Comparison of ENCODE assay signal across 16 cellular contexts in genomic region chr10:2392145-2392812, GRCh38.
DNase-seq lines count a peak whose midpoint lies in the region; ATAC-seq and TF ChIP-seq lines count a peak whose summit lies in the region.
"Had no signal": no experiment of that assay in that cellular context is flagged by ENCODE, and none has a peak within 500 bp of the region (broad histone marks: within the 10 kb centered on the region; RNA-seq: fewer than 3 reads in every experiment).

No MANE protein-coding gene starts in this region.

- no peak for ATAC-seq in GM18909 (IDR thresholded peaks at IDR 0.05; ENCODE audit: poor library complexity, unreplicated experiment)
- ATAC-seq: left colon; stimulated activated effector memory CD8-positive, alpha-beta T cell treated with anti-CD3 and anti-CD28 coated beads, Interleukin-12 subunit alpha, Interleukin-12 subunit beta, amount 100 ng/mL, for 72 hours had no signal

- no peak for TF ChIP-seq CTCF in GM13976 (IDR thresholded peaks at IDR 0.05; ENCODE audit: borderline replicate concordance, control extremely low read depth, extremely low read depth, insufficient read depth, missing control alignments)

- in situ Hi-C loops in GM13976 (cut with MboI; ENCODE audit: low sequenced_read_pairs, unreplicated experiment): no loop called here

- DNase-seq in AG08395 (ENCODE audit: low spot score) (peak; percentile 36), GM13976 (ENCODE audit: low spot score) (peak; percentile 22), NCI-H460 (ENCODE audit: extremely low read depth, low read depth) (peak; percentile 5), iPS-NIHi7 (ENCODE audit: extremely low spot score) (peak; percentile 38), NCI-H82 treated with DMSO at 0.1 percent for 48 hours (lab: John Stamatoyannopoulos, UW; ENCODE audit: unreplicated experiment) (no peak), NCI-H1092 (lab: John Stamatoyannopoulos, UW) (no peak)
- DNase-seq: CD4-positive, alpha-beta memory T cell; DMS79 treated with DMSO at 0.1 percent for 48 hours; effector CD4-positive, alpha-beta T cell; Karpas-422; left colon; NCI-H1092 treated with DMSO at 0.1 percent for 48 hours; NCI-H510A; pancreas had no signal

Comparison
In these comparisons a context has a peak if more than half of its experiments do, and no peak if none do; other contexts are left out.
1. DNase-seq: peak in AG08395 (single experiment), GM13976 (single experiment), NCI-H460 (single experiment) and iPS-NIHi7 (single experiment); none in NCI-H82 treated with DMSO at 0.1 percent for 48 hours (single experiment) and NCI-H1092 (single experiment).